Comparison of ENCODE assay signal across 1 cellular context in the genomic region with DNA sequence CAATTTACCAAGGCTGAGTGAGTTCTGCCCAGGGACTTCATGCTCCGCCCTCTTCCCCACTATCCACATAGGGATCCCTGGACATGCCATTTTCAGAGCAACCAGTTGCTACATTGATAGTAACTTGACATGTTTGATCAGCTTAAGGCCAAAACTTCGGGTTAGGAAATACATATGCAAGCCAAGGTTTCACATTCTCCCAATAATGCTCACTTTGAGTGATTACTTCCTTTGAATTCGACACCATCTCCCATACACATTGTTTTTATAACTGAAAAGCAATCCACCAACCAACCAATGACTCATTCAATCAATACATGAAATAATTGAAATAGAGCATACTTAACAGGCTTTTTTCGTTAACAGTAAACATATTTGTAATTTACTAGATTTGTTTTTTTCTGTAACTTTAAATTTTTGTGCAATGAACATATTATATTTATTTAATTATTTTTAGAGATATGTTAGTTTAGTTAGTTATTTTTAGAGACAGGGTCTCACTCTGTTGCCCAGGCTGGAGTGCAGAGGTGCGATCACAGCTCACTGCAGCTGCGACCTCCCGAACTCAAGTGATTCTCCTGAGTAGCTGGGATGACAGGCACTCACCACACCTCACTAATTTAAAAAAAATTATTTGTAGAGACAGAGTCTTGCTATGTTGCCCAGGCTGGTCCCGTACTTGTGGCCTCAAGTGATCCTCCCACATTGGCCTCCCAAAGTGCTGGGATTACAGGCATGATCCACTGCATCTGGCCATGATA.
TF ChIP-seq lines count a peak whose summit lies in the region.

No MANE protein-coding gene starts in this region.

TF ChIP-seq in IMR-90, 13 proteins besides CTCF, POLR2A, EP300 and RAD21:
- TF ChIP-seq RFX5 (IDR thresholded peaks at IDR 0.05; ENCODE audit: low read depth, low read length): no peak
- TF ChIP-seq MXI1 (IDR thresholded peaks at IDR 0.05; ENCODE audit: borderline replicate concordance, low read depth, low read length): no peak
- no peak for TF ChIP-seq RCOR1 (IDR thresholded peaks at IDR 0.05; ENCODE audit: insufficient replicate concordance, low read length)
- no peak for TF ChIP-seq MAFK (IDR thresholded peaks at IDR 0.05; ENCODE audit: low read depth, low read length)
- TF ChIP-seq FOS (IDR thresholded peaks at IDR 0.05; ENCODE audit: low read depth, low read length): no peak
- TF ChIP-seq BHLHE40 (IDR thresholded peaks at IDR 0.05; ENCODE audit: low read depth, low read length): no peak
- TF ChIP-seq, protein P1, sequence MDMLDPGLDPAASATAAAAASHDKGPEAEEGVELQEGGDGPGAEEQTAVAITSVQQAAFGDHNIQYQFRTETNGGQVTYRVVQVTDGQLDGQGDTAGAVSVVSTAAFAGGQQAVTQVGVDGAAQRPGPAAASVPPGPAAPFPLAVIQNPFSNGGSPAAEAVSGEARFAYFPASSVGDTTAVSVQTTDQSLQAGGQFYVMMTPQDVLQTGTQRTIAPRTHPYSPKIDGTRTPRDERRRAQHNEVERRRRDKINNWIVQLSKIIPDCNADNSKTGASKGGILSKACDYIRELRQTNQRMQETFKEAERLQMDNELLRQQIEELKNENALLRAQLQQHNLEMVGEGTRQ (IDR thresholded peaks at IDR 0.05; ENCODE audit: low read depth, low read length): no peak
